1 cellular context compared by ENCODE assay signal in genomic region chr15:58379454-58379853, GRCh38. TPM values are rescaled to one million over a fixed set of nuclear protein-coding genes. Genes with fewer than 3 reads are reported as not detected.
"Had no signal": no experiment of that assay in that cellular context is flagged by ENCODE, and none has a peak within 500 bp of the region (broad histone marks: within the 10 kb centered on the region; RNA-seq: fewer than 3 reads in every experiment).

No MANE protein-coding gene starts in this region.

RNA-seq across cellular contexts. Expression of gene LIPC, which starts 52.3 kb away (rescaled TPM):
- total RNA-seq: G401 had no signal
